In genomic region chr19:33375156-33375744, GRCh38 we compare ENCODE assay signal across 9 cellular contexts. TPM values are rescaled to one million over a fixed set of nuclear protein-coding genes. Genes with fewer than 3 reads are reported as not detected.
DNase-seq lines count a peak whose midpoint lies in the region; ATAC-seq and TF ChIP-seq lines count a peak whose summit lies in the region.
"Had no signal": no experiment of that assay in that cellular context is flagged by ENCODE, and none has a peak within 500 bp of the region (broad histone marks: within the 10 kb centered on the region; RNA-seq: fewer than 3 reads in every experiment).

No MANE protein-coding gene starts in this region.

- H3K27me3 Mint-ChIP-seq in activated naive CD4-positive, alpha-beta T cell treated with anti-CD3 and anti-CD28 coated beads, Interleukin-2, amount 10 ng/mL, durations not matched to agents 7 days and 5 days, result peaks cover 2% of the 10 kb centered on the region
- no peaks in the 10 kb centered on the region for H3K27me3 Mint-ChIP-seq in activated naive CD8-positive, alpha-beta T cell

- no peak overlapping the region for H3K27ac Mint-ChIP-seq in activated naive CD4-positive, alpha-beta T cell treated with anti-CD3 and anti-CD28 coated beads, Interleukin-2, amount 10 ng/mL, durations not matched to agents 7 days and 5 days
- H3K27ac Mint-ChIP-seq in activated naive CD4-positive, alpha-beta T cell treated with anti-CD3 and anti-CD28 coated beads, Interleukin-2, amount 50 U/mL, for 72 hours, result peak overlapping the region in 1 of 2 donors; percentile 93
- H3K27ac Mint-ChIP-seq in activated naive CD8-positive, alpha-beta T cell, result peak overlapping the region; percentile 89

- H3K27me3 ChIP-seq in liver (ENCODE audit: control insufficient read depth in 4 of 4, insufficient read depth in 4 of 4, low read length in 3 of 4), result no peaks in the 10 kb centered on the region
- no peaks in the 10 kb centered on the region for H3K27me3 ChIP-seq in tibial nerve
- H3K27me3 ChIP-seq: testis had no signal

- peaks cover 47% of the 10 kb centered on the region for H3K4me1 Mint-ChIP-seq in activated naive CD4-positive, alpha-beta T cell treated with anti-CD3 and anti-CD28 coated beads, Interleukin-2, amount 10 ng/mL, durations not matched to agents 7 days and 5 days
- peaks cover 59% of the 10 kb centered on the region for H3K4me1 Mint-ChIP-seq in activated naive CD8-positive, alpha-beta T cell (ENCODE audit: low read depth)

- H3K9ac ChIP-seq in liver (ENCODE audit: low read depth in 1 of 2, low read length in 2 of 2), result peak overlapping the region; percentile 89 to 100

- no peak for ATAC-seq in activated naive CD4-positive, alpha-beta T cell treated with anti-CD3 and anti-CD28 coated beads, Interleukin-2, amount 50 U/mL, for 72 hours
- ATAC-seq in HG03280 (IDR thresholded peaks at IDR 0.05; ENCODE audit: unreplicated experiment) (no peak), HG02970 (IDR thresholded peaks at IDR 0.05; ENCODE audit: low FRiP score, unreplicated experiment) (no peak)

- CTCF ChIA-PET in activated naive CD4-positive, alpha-beta T cell treated with anti-CD3 and anti-CD28 coated beads, Interleukin-2, amount 10 ng/mL, durations not matched to agents 7 days and 5 days (lab: Charles Lee), result interaction anchor here (0.8 kb wide), 1 partner anchor 191 kb away, joined by 3 read pairs; no protein-coding TSS in a partner anchor

- peak overlapping the region; percentile 89 for H3K4me3 Mint-ChIP-seq in activated naive CD4-positive, alpha-beta T cell treated with anti-CD3 and anti-CD28 coated beads, Interleukin-2, amount 10 ng/mL, durations not matched to agents 7 days and 5 days
- H3K4me3 Mint-ChIP-seq in activated naive CD8-positive, alpha-beta T cell, result peak overlapping the region; percentile 97

- peaks cover 8 to 59% (median 44%) of the 10 kb centered on the region in 4 donors for H3K4me1 ChIP-seq in liver (ENCODE audit: control insufficient read depth in 4 of 4, insufficient read depth in 4 of 4, low read length in 3 of 4)
- peaks cover 0 to 56% (median 28%) of the 10 kb centered on the region in 4 donors for H3K4me1 ChIP-seq in tibial nerve

- H3K9me3 Mint-ChIP-seq in activated naive CD4-positive, alpha-beta T cell treated with anti-CD3 and anti-CD28 coated beads, Interleukin-2, amount 10 ng/mL, durations not matched to agents 7 days and 5 days, result no peaks in the 10 kb centered on the region
- no peaks in the 10 kb centered on the region for H3K9me3 Mint-ChIP-seq in activated naive CD4-positive, alpha-beta T cell treated with anti-CD3 and anti-CD28 coated beads, Interleukin-2, amount 50 U/mL, for 72 hours
- H3K9me3 Mint-ChIP-seq in activated naive CD8-positive, alpha-beta T cell (ENCODE audit: low read depth), result no peaks in the 10 kb centered on the region

- H3K9me3 ChIP-seq in liver (ENCODE audit: control insufficient read depth in 4 of 4, low read length in 3 of 4) (no peaks in the 10 kb centered on the region), tibial nerve (no peaks in the 10 kb centered on the region)
- H3K9me3 ChIP-seq: testis had no signal

- 33% methylated on average over 9 of the region's 9 CpGs for WGBS in liver
- 78 to 82% methylated on average over 9 of the region's 9 CpGs for whole genome bisulfite sequencing in tibial nerve, 2 donors

- H3K36me3 ChIP-seq in liver (ENCODE audit: control insufficient read depth in 4 of 4, insufficient read depth in 3 of 4, low read depth in 1 of 4, low read length in 3 of 4), result no peaks in the 10 kb centered on the region
- peaks cover 0 to 13% (median 0%) of the 10 kb centered on the region in 3 donors for H3K36me3 ChIP-seq in tibial nerve

- H3K36me3 Mint-ChIP-seq in activated naive CD4-positive, alpha-beta T cell treated with anti-CD3 and anti-CD28 coated beads, Interleukin-2, amount 10 ng/mL, durations not matched to agents 7 days and 5 days, result peaks cover 28% of the 10 kb centered on the region
- peaks cover 16 to 34% of the 10 kb centered on the region in 2 donors for H3K36me3 Mint-ChIP-seq in activated naive CD4-positive, alpha-beta T cell treated with anti-CD3 and anti-CD28 coated beads, Interleukin-2, amount 50 U/mL, for 72 hours
- H3K36me3 Mint-ChIP-seq in activated naive CD8-positive, alpha-beta T cell, result peaks cover 10% of the 10 kb centered on the region

- TF ChIP-seq POLR2A in tibial nerve (IDR thresholded peaks at IDR 0.05), result no peak

- no peak for TF ChIP-seq EP300 in tibial nerve (IDR thresholded peaks at IDR 0.05)

- TF ChIP-seq RAD21 in liver (IDR thresholded peaks at IDR 0.05), result peak in 1 of 2 donors; percentile 29

- H3K4me3 ChIP-seq in liver (ENCODE audit: low read depth in 1 of 3, low read length in 3 of 3) (peak overlapping the region; percentile 92 to 94 (median 93)), tibial nerve (peak overlapping the region in 2 of 4 donors; percentile 59 to 88)

- no peak for DNase-seq in activated naive CD4-positive, alpha-beta T cell treated with anti-CD3 and anti-CD28 coated beads, Interleukin-2, amount 10 ng/mL, durations not matched to agents 7 days and 5 days
- DNase-seq in activated naive CD4-positive, alpha-beta T cell treated with anti-CD3 and anti-CD28 coated beads, Interleukin-2, amount 50 U/mL, for 72 hours (ENCODE audit: low spot score in 2 of 2), result no peak
- DNase-seq in tibial nerve (ENCODE audit: low spot score in 2 of 2) (no peak), NCI-H187 treated with DMSO at 0.1 percent for 48 hours (lab: John Stamatoyannopoulos, UW) (no peak)
- DNase-seq: testis had no signal

- TF ChIP-seq CTCF in liver (IDR thresholded peaks at IDR 0.05; ENCODE audit: low read depth, low read length, missing input control) (no peak), tibial nerve (IDR thresholded peaks at IDR 0.05) (no peak)

- H3K27ac ChIP-seq in liver (ENCODE audit: low read depth in 1 of 2, low read length in 2 of 2) (peak overlapping the region; percentile 92 to 96), tibial nerve (peak overlapping the region in 3 of 4 donors; percentile 21 to 97 (median 53))

TF ChIP-seq in liver, 16 proteins besides CTCF, POLR2A, EP300 and RAD21:
- peak; percentile 3 to 6 for TF ChIP-seq HNF4A (conservative IDR thresholded peaks at IDR 0.05)
- TF ChIP-seq TAF1 (conservative IDR thresholded peaks at IDR 0.05), result no peak

RNA-seq across cellular contexts. Expression of gene CEBPG, which starts 1.7 kb away (rescaled TPM):
- 10 to 100 TPM; 20.3 to 28.8 TPM for total RNA-seq in activated naive CD4-positive, alpha-beta T cell treated with anti-CD3 and anti-CD28 coated beads, Interleukin-2, amount 50 U/mL, for 72 hours
- total RNA-seq in liver, result 10 to 100 TPM; 18.0 to 36.1 TPM
- 10 to 100 TPM; 16.9 to 30.3 TPM for polyA plus RNA-seq in liver
- total RNA-seq in tibial nerve, result 10 to 100 TPM; 15.5 to 18.6 (median 16.7) TPM
